1 cellular context compared by ENCODE assay signal in the genomic region with DNA sequence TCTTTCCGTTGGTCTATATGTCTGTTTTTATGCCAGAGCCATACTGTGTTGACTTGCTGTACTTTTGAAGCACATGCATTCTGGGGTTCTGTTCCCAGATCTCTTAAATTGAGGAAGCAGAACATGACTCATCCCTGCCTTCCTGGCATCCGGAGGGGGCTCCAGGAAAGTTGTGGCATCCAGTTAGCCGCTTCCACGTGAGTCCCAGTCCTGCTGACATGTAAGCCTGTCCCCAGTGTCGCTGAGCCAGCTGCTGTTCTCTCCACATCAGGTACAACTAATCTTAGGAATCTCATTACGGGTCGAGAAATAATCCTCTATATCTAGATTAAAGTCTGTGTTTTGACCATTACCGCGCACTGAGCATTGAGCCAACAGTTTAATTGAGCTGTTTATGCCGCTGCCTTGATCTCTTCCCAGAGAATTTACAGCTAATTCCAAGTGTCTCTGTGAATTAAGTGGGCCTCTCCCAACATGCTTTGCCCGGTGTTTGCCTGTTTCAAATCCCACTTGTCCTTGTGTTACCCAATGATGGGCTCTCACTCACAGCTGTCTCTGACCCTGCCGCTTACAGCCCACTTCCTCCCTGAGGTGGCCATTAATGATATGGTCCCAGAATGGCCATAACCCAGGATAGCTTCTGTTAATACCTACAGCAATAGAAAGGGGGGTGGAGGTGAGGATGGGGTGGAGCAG.
A peak's percentile ranks its signal among the peaks of the same experiment; 100 is the strongest.
TF ChIP-seq lines count a peak whose summit lies in the region.

No MANE protein-coding gene starts in this region.

TF ChIP-seq in SK-N-SH, 30 proteins besides CTCF, POLR2A, EP300 and RAD21 (continued from another document):
- TF ChIP-seq, protein P1, sequence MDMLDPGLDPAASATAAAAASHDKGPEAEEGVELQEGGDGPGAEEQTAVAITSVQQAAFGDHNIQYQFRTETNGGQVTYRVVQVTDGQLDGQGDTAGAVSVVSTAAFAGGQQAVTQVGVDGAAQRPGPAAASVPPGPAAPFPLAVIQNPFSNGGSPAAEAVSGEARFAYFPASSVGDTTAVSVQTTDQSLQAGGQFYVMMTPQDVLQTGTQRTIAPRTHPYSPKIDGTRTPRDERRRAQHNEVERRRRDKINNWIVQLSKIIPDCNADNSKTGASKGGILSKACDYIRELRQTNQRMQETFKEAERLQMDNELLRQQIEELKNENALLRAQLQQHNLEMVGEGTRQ (IDR thresholded peaks at IDR 0.05; ENCODE audit: borderline replicate concordance, low read depth, low read length): no peak
- TF ChIP-seq JUND (IDR thresholded peaks at IDR 0.05): peak; percentile 62
- TF ChIP-seq SIN3A (IDR thresholded peaks at IDR 0.05; ENCODE audit: borderline replicate concordance, low read depth, low read length): no peak
- TF ChIP-seq MXI1 (IDR thresholded peaks at IDR 0.05; ENCODE audit: low read depth, low read length): no peak
- TF ChIP-seq FOSL2 (IDR thresholded peaks at IDR 0.05; ENCODE audit: borderline replicate concordance, low read depth): peak; percentile 68
- no peak for TF ChIP-seq SMC3 (IDR thresholded peaks at IDR 0.05; ENCODE audit: low read depth, low read length)
- no peak for TF ChIP-seq ELF1 (IDR thresholded peaks at IDR 0.05)
- no peak for TF ChIP-seq YY1 (IDR thresholded peaks at IDR 0.05; ENCODE audit: low read depth)
- TF ChIP-seq, protein P2, sequence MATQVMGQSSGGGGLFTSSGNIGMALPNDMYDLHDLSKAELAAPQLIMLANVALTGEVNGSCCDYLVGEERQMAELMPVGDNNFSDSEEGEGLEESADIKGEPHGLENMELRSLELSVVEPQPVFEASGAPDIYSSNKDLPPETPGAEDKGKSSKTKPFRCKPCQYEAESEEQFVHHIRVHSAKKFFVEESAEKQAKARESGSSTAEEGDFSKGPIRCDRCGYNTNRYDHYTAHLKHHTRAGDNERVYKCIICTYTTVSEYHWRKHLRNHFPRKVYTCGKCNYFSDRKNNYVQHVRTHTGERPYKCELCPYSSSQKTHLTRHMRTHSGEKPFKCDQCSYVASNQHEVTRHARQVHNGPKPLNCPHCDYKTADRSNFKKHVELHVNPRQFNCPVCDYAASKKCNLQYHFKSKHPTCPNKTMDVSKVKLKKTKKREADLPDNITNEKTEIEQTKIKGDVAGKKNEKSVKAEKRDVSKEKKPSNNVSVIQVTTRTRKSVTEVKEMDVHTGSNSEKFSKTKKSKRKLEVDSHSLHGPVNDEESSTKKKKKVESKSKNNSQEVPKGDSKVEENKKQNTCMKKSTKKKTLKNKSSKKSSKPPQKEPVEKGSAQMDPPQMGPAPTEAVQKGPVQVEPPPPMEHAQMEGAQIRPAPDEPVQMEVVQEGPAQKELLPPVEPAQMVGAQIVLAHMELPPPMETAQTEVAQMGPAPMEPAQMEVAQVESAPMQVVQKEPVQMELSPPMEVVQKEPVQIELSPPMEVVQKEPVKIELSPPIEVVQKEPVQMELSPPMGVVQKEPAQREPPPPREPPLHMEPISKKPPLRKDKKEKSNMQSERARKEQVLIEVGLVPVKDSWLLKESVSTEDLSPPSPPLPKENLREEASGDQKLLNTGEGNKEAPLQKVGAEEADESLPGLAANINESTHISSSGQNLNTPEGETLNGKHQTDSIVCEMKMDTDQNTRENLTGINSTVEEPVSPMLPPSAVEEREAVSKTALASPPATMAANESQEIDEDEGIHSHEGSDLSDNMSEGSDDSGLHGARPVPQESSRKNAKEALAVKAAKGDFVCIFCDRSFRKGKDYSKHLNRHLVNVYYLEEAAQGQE (IDR thresholded peaks at IDR 0.05; ENCODE audit: low read depth, low read length): no peak
- no peak for TF ChIP-seq TEAD4 (IDR thresholded peaks at IDR 0.05; ENCODE audit: borderline replicate concordance, insufficient read depth)
- no peak for TF ChIP-seq RXRA (IDR thresholded peaks at IDR 0.05; ENCODE audit: borderline replicate concordance, low read depth)
- TF ChIP-seq, protein P3, sequence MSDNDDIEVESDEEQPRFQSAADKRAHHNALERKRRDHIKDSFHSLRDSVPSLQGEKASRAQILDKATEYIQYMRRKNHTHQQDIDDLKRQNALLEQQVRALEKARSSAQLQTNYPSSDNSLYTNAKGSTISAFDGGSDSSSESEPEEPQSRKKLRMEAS (IDR thresholded peaks at IDR 0.05; ENCODE audit: low read depth): peak; percentile 72; the same call in 1 of the 2 replicates
- TF ChIP-seq GATA2 (CRISPR knock-in tag; IDR thresholded peaks at IDR 0.05): no peak
- no peak for TF ChIP-seq CHD2 (IDR thresholded peaks at IDR 0.05; ENCODE audit: low read length, partially characterized antibody)
- TF ChIP-seq, protein P4, sequence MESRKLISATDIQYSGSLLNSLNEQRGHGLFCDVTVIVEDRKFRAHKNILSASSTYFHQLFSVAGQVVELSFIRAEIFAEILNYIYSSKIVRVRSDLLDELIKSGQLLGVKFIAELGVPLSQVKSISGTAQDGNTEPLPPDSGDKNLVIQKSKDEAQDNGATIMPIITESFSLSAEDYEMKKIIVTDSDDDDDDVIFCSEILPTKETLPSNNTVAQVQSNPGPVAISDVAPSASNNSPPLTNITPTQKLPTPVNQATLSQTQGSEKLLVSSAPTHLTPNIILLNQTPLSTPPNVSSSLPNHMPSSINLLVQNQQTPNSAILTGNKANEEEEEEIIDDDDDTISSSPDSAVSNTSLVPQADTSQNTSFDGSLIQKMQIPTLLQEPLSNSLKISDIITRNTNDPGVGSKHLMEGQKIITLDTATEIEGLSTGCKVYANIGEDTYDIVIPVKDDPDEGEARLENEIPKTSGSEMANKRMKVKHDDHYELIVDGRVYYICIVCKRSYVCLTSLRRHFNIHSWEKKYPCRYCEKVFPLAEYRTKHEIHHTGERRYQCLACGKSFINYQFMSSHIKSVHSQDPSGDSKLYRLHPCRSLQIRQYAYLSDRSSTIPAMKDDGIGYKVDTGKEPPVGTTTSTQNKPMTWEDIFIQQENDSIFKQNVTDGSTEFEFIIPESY (IDR thresholded peaks at IDR 0.05; ENCODE audit: borderline replicate concordance, low read depth): no peak
- peak; percentile 66 for TF ChIP-seq TCF12 (IDR thresholded peaks at IDR 0.05)
- no peak for TF ChIP-seq RCOR1 (IDR thresholded peaks at IDR 0.05; ENCODE audit: low read length)
